20 cellular contexts compared by ENCODE assay signal in genomic region chr5:78560000-78560399, GRCh38.
"Had no signal": no experiment of that assay in that cellular context is flagged by ENCODE, and none has a peak within 500 bp of the region (broad histone marks: within the 10 kb centered on the region; RNA-seq: fewer than 3 reads in every experiment).

No MANE protein-coding gene starts in this region.

- H3K4me3 Mint-ChIP-seq: activated naive CD8-positive, alpha-beta T cell; naive thymus-derived CD8-positive, alpha-beta T cell had no signal

- H3K27ac Mint-ChIP-seq: activated naive CD8-positive, alpha-beta T cell; naive thymus-derived CD8-positive, alpha-beta T cell had no signal

- H3K27me3 ChIP-seq: esophagus muscularis mucosa, hepatocyte, left lung, neutrophil, ovary, thyroid gland, upper lobe of right lung had no signal

- H3K36me3 Mint-ChIP-seq: activated naive CD8-positive, alpha-beta T cell; naive thymus-derived CD8-positive, alpha-beta T cell had no signal

- H2AFZ ChIP-seq: hepatocyte had no signal

- H3K4me1 ChIP-seq: left lung, prostate gland, thyroid gland, upper lobe of right lung had no signal

- ATAC-seq: left lung; naive thymus-derived CD8-positive, alpha-beta T cell; upper lobe of right lung had no signal

- H3K4me2 ChIP-seq: hepatocyte had no signal

- H3K27ac ChIP-seq: coronary artery, esophagus muscularis mucosa, hepatocyte, left lung, neutrophil, ovary, prostate gland, thyroid gland, upper lobe of right lung had no signal

- H3K9me3 Mint-ChIP-seq: naive thymus-derived CD8-positive, alpha-beta T cell had no signal

- DNase-seq: activated CD4-positive, alpha-beta T cell treated with anti-CD3 and anti-CD28 coated beads for 1 hour; activated T-cell treated with anti-CD3 and anti-CD28 coated beads for 4 hours; amniotic stem cell; cerebellar nuclear complex; glutamatergic neuron; kidney glomerular epithelial cell; left lung; naive thymus-derived CD8-positive, alpha-beta T cell; ovary; stimulated activated CD4-positive, alpha-beta T cell treated with anti-CD3 and anti-CD28 coated beads, Interleukin-4, amount 100 ng/mL, for 1 hour; stimulated activated naive CD4-positive, alpha-beta T cell treated with Interleukin-2 at 50 U/mL for 16 hours; substantia nigra; thyroid gland; upper lobe of right lung had no signal

- H3K9me3 ChIP-seq: esophagus muscularis mucosa, left lung, neutrophil, ovary, prostate gland, thyroid gland, upper lobe of right lung had no signal
